16 cellular contexts compared by ENCODE assay signal in genomic region chr7:50685445-50686070, GRCh38.
A peak's percentile ranks its signal among the peaks of the same experiment; 100 is the strongest.
DNase-seq lines count a peak whose midpoint lies in the region; ATAC-seq and TF ChIP-seq lines count a peak whose summit lies in the region.
"Had no signal": no experiment of that assay in that cellular context is flagged by ENCODE, and none has a peak within 500 bp of the region (broad histone marks: within the 10 kb centered on the region; RNA-seq: fewer than 3 reads in every experiment).

No MANE protein-coding gene starts in this region.

- no TSS peak for BruUV-seq in Caco-2 (replicated peaks; lab: Mats Ljungman, UMichigan)

- H3K4me3 Mint-ChIP-seq in Caco-2 (ENCODE audit: unreplicated experiment) = no peak overlapping the region
- H3K4me3 Mint-ChIP-seq: activated CD4-positive, alpha-beta T cell treated with anti-CD3 and anti-CD28 coated beads for 36 hours; activated naive CD8-positive, alpha-beta T cell treated with anti-CD3 and anti-CD28 coated beads for 36 hours; central memory CD8-positive, alpha-beta T cell; T-helper 1 cell treated with Interleukin-12 subunit alpha and Interleukin-12 subunit beta and Interleukin-4 antibody, amounts not matched to agents 30 μg/mL and 1 μg/mL, for 36 hours had no signal

- H3K9me3 Mint-ChIP-seq in Caco-2 (ENCODE audit: unreplicated experiment) = peaks cover 9% of the 10 kb centered on the region
- H3K9me3 Mint-ChIP-seq: activated naive CD8-positive, alpha-beta T cell treated with anti-CD3 and anti-CD28 coated beads for 36 hours; central memory CD8-positive, alpha-beta T cell; T-helper 1 cell treated with Interleukin-12 subunit alpha and Interleukin-12 subunit beta and Interleukin-4 antibody, amounts not matched to agents 30 μg/mL and 1 μg/mL, for 36 hours had no signal

- no peaks in the 10 kb centered on the region for H3K36me3 ChIP-seq in Caco-2 (ENCODE audit: control insufficient read depth, insufficient read depth, low read length)
- H3K36me3 ChIP-seq in gastroesophageal sphincter = peaks cover 0 to 12% of the 10 kb centered on the region in 2 donors

- DNase-seq in Caco-2 (peak in 1 of 2 experiments; percentile 36), LNCaP clone FGC (ENCODE audit: low read depth) (peak; percentile 82), omental fat pad (ENCODE audit: low spot score) (no peak), putamen (ENCODE audit: low spot score) (no peak), foreskin melanocyte (no peak)
- DNase-seq in stimulated activated naive CD4-positive, alpha-beta T cell (lab: John Stamatoyannopoulos, UW) = no peak
- DNase-seq: activated CD4-positive, alpha-beta T cell treated with anti-CD3 and anti-CD28 coated beads for 36 hours; activated naive CD8-positive, alpha-beta T cell treated with anti-CD3 and anti-CD28 coated beads for 36 hours; NCI-H1417; NCI-H526; spleen had no signal

- H3K4me1 ChIP-seq in Caco-2 = no peaks in the 10 kb centered on the region
- peaks cover 6 to 75% (median 23%) of the 10 kb centered on the region in 3 donors for H3K4me1 ChIP-seq in gastroesophageal sphincter

- peaks cover 38% of the 10 kb centered on the region for H3K36me3 Mint-ChIP-seq in Caco-2 (ENCODE audit: insufficient read depth, unreplicated experiment)
- H3K36me3 Mint-ChIP-seq: activated naive CD8-positive, alpha-beta T cell treated with anti-CD3 and anti-CD28 coated beads for 36 hours had no signal

- H3K27ac Mint-ChIP-seq in Caco-2 (ENCODE audit: unreplicated experiment) = peak overlapping the region; percentile 18
- H3K27ac Mint-ChIP-seq: activated CD4-positive, alpha-beta T cell treated with anti-CD3 and anti-CD28 coated beads for 36 hours; activated naive CD8-positive, alpha-beta T cell treated with anti-CD3 and anti-CD28 coated beads for 36 hours; T-helper 1 cell treated with Interleukin-12 subunit alpha and Interleukin-12 subunit beta and Interleukin-4 antibody, amounts not matched to agents 30 μg/mL and 1 μg/mL, for 36 hours had no signal

- no peak for TF ChIP-seq POLR2A in gastroesophageal sphincter (IDR thresholded peaks at IDR 0.05)

- TF ChIP-seq CTCF in Caco-2 (IDR thresholded peaks at IDR 0.05; ENCODE audit: insufficient read depth in 1 of 2, low read depth in 1 of 2, low read length in 1 of 2, severe bottlenecking in 1 of 2, unreplicated experiment in 1 of 2) = no peak
- TF ChIP-seq CTCF in LNCaP clone FGC (IDR thresholded peaks at IDR 0.05; ENCODE audit: control insufficient read depth, extremely low read depth, insufficient read depth) = no peak
- TF ChIP-seq CTCF in gastroesophageal sphincter (IDR thresholded peaks at IDR 0.05) = no peak
- no peak for TF ChIP-seq CTCF in omental fat pad (IDR thresholded peaks at IDR 0.05)

- ATAC-seq in gastroesophageal sphincter (peak; percentile 63), omental fat pad (ENCODE audit: low FRiP score) (peak; percentile 7), HG02852 (IDR thresholded peaks at IDR 0.05; ENCODE audit: unreplicated experiment) (no peak)
- ATAC-seq: activated CD4-positive, alpha-beta T cell treated with anti-CD3 and anti-CD28 coated beads for 36 hours; K562 had no signal

- H3K27me3 Mint-ChIP-seq in Caco-2 (ENCODE audit: insufficient read depth, unreplicated experiment) = no peaks in the 10 kb centered on the region
- H3K27me3 Mint-ChIP-seq: activated CD4-positive, alpha-beta T cell treated with anti-CD3 and anti-CD28 coated beads for 36 hours; activated naive CD8-positive, alpha-beta T cell treated with anti-CD3 and anti-CD28 coated beads for 36 hours had no signal

- intact Hi-C loops in Caco-2 (cut with micrococcal nuclease; ENCODE audit: unreplicated experiment) = no loop called here

- WGBS in gastroesophageal sphincter (ENCODE audit: low coverage in 1 of 2), 2 donors = 11 to 41% methylated on average over 7 to 8 of the region's 9 CpGs

- no peak for TF ChIP-seq EP300 in gastroesophageal sphincter (IDR thresholded peaks at IDR 0.05)

- H3K27me3 ChIP-seq in Caco-2 (replicated peaks; ENCODE audit: control insufficient read depth, insufficient read depth, low read length) = no peaks in the 10 kb centered on the region
- no peaks in the 10 kb centered on the region for H3K27me3 ChIP-seq in gastroesophageal sphincter
- H3K27me3 ChIP-seq: spleen had no signal

- CTCF ChIA-PET in Caco-2 (lab: Charles Lee) = no interaction called here

- no peak overlapping the region for H3K4me3 ChIP-seq in Caco-2 (ENCODE audit: low read depth, low read length)
- no peak overlapping the region for H3K4me3 ChIP-seq in LNCaP clone FGC (ENCODE audit: low read depth, low read length)
- no peak overlapping the region for H3K4me3 ChIP-seq in gastroesophageal sphincter
- H3K4me3 ChIP-seq: K562, spleen had no signal

- POLR2A ChIA-PET in Caco-2 (lab: Charles Lee) = no interaction called here

- H3K9me3 ChIP-seq in Caco-2 (no peaks in the 10 kb centered on the region), gastroesophageal sphincter (no peaks in the 10 kb centered on the region)
- H3K9me3 ChIP-seq: spleen had no signal

- peaks cover 9% of the 10 kb centered on the region for H3K4me1 Mint-ChIP-seq in Caco-2 (ENCODE audit: low read depth, unreplicated experiment)
- H3K4me1 Mint-ChIP-seq: activated CD4-positive, alpha-beta T cell treated with anti-CD3 and anti-CD28 coated beads for 36 hours; activated naive CD8-positive, alpha-beta T cell treated with anti-CD3 and anti-CD28 coated beads for 36 hours; central memory CD8-positive, alpha-beta T cell had no signal

- H3K27ac ChIP-seq in gastroesophageal sphincter = peak overlapping the region; percentile 39 to 85 (median 80)
